ENCODE assay signal across 8 cellular contexts in the genomic region with DNA sequence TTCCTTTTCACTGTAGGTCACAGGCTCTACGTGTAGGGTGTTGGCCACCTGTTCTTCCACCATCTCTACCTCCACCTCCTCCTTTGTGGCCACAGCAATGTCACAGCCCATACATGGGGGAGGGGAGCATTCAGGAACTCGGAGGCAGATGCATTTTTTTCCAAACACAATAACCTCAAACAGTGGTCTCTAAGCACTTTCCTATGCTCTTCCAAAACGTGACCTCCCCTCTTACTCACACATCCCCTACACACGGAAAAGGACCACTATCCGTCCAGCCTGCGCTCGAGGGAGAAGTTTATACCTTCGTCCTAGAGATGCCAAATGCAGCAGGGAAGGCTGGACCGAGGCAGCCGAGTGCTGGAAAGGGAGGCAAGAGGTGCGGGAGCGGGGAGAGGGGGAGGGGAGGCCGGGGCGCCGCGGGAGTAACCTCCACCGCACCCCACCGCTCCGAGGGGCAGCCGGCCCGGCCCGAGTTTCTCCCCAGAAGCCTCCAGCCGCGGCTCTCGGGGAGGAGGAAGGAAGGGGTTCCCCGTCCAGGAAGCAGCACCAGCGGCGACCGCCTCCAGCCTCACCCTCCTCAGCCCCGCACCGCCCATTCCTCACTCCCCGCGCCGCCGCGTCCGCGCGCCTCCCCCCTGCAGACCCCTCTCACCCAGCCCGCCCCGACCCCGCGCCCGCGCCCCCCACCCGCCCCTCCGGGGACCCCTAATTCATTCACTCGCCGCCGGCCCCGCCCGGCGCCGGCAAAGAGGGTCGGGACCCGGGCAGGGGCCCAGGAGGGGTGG. TPM values are rescaled to one million over a fixed set of nuclear protein-coding genes. Genes with fewer than 3 reads are reported as not detected.
DNase-seq lines count a peak whose midpoint lies in the region; ATAC-seq, FAIRE-seq and TF ChIP-seq lines count a peak whose summit lies in the region.

No MANE protein-coding gene starts in this region.

- intact Hi-C loops in pancreas (cut with DNase I) (loop anchor here in 1 of 3 donors (5.0 kb wide), 1 partner anchor 82 kb away; no protein-coding TSS in a partner anchor), uterus (cut with DNase I; ENCODE audit: low total_unique reads) (no loop called here)

- peak overlapping the region; percentile 90 for H3K27ac Mint-ChIP-seq in activated naive CD4-positive, alpha-beta T cell treated with anti-CD3 and anti-CD28 coated beads, Interleukin-2, amount 50 U/mL, for 24 hours

- peak overlapping the region; percentile 90 for H3K27ac ChIP-seq in cardiac muscle cell
- peak overlapping the region; percentile 84 to 95 (median 90) for H3K27ac ChIP-seq in pancreas
- peak overlapping the region; percentile 82 to 96 for H3K27ac ChIP-seq in uterus

- DNase-seq in AG08395 (ENCODE audit: low spot score) (peak; percentile 12), SHP77 treated with DMSO at 0.1 percent for 48 hours (lab: John Stamatoyannopoulos, UW) (peak; percentile 0), cardiac muscle cell (ENCODE audit: low read depth in 1 of 2, low spot score in 1 of 2) (peak; percentile 20 to 55), pancreas (peak; percentile 44 to 87 (median 70)), uterus (peak; percentile 43 to 47)

- TF ChIP-seq POLR2A in uterus (IDR thresholded peaks at IDR 0.05) = no peak

- H3K4me3 ChIP-seq in cardiac muscle cell = peak overlapping the region; percentile 91
- H3K4me3 ChIP-seq in pancreas = peak overlapping the region; percentile 78 to 96 (median 88)
- H3K4me3 ChIP-seq in uterus = peak overlapping the region; percentile 74 to 98

- peaks cover 7% of the 10 kb centered on the region for H3K36me3 Mint-ChIP-seq in activated naive CD4-positive, alpha-beta T cell treated with anti-CD3 and anti-CD28 coated beads, Interleukin-2, amount 50 U/mL, for 24 hours

- H3K9me3 ChIP-seq in cardiac muscle cell (ENCODE audit: low read depth) = no peaks in the 10 kb centered on the region
- H3K9me3 ChIP-seq in pancreas = no peaks in the 10 kb centered on the region
- no peaks in the 10 kb centered on the region for H3K9me3 ChIP-seq in uterus

- peaks cover 60% of the 10 kb centered on the region for H3K4me1 Mint-ChIP-seq in activated naive CD4-positive, alpha-beta T cell treated with anti-CD3 and anti-CD28 coated beads, Interleukin-2, amount 50 U/mL, for 24 hours

- TF ChIP-seq CTCF in cardiac muscle cell (IDR thresholded peaks at IDR 0.05; ENCODE audit: low read depth, low read length) (no peak), pancreas (IDR thresholded peaks at IDR 0.05) (no peak), uterus (IDR thresholded peaks at IDR 0.05) (no peak)

- WGBS in pancreas, 2 donors = 0 to 1% methylated on average over 15 to 56 of the region's 56 CpGs

- H3K4me1 ChIP-seq in cardiac muscle cell (ENCODE audit: low read depth) = peaks cover 4% of the 10 kb centered on the region
- H3K4me1 ChIP-seq in pancreas = peaks cover 15 to 36% (median 16%) of the 10 kb centered on the region in 3 donors
- H3K4me1 ChIP-seq in uterus = peaks cover 0 to 3% of the 10 kb centered on the region in 2 donors

- no peak for FAIRE-seq in pancreas (lab: Jason Lieb, UNC)

- H3K36me3 ChIP-seq in cardiac muscle cell (no peaks in the 10 kb centered on the region), pancreas (no peaks in the 10 kb centered on the region), uterus (no peaks in the 10 kb centered on the region)

- no peaks in the 10 kb centered on the region for H3K27me3 Mint-ChIP-seq in activated naive CD4-positive, alpha-beta T cell treated with anti-CD3 and anti-CD28 coated beads, Interleukin-2, amount 50 U/mL, for 24 hours

- ATAC-seq in GM19025 (IDR thresholded peaks at IDR 0.05; ENCODE audit: low read depth, unreplicated experiment) (peak; percentile 27), HG03432 (IDR thresholded peaks at IDR 0.05; ENCODE audit: unreplicated experiment) (peak; percentile 45), pancreas (peak; percentile 30 to 52 (median 42))

- H3K27me3 ChIP-seq in cardiac muscle cell = no peaks in the 10 kb centered on the region
- no peaks in the 10 kb centered on the region for H3K27me3 ChIP-seq in pancreas
- no peaks in the 10 kb centered on the region for H3K27me3 ChIP-seq in uterus

- H3K4me3 Mint-ChIP-seq in activated naive CD4-positive, alpha-beta T cell treated with anti-CD3 and anti-CD28 coated beads, Interleukin-2, amount 50 U/mL, for 24 hours = peak overlapping the region; percentile 86

- no peaks in the 10 kb centered on the region for H3K9me3 Mint-ChIP-seq in activated naive CD4-positive, alpha-beta T cell treated with anti-CD3 and anti-CD28 coated beads, Interleukin-2, amount 50 U/mL, for 24 hours

RNA-seq across cellular contexts. Expression of gene KRAS, which starts 0.6 kb away (rescaled TPM):
- total RNA-seq in cardiac muscle cell (9.3 and 13.9 TPM in 2 replicates), pancreas (10 to 100 TPM in 2 of 6 donors, 1 to 10 TPM in 4; 7.3 to 17.6 (median 8.9) TPM), uterus (10 to 100 TPM in 3 of 4 donors, 1 to 10 TPM in 1; 4.6 to 39.5 (median 23.8) TPM)
- polyA plus RNA-seq in cardiac muscle cell (30.4 and 46.5 TPM in 2 replicates), pancreas (1 to 10 TPM; 3.1 to 6.4 TPM)

RNA-seq across cellular contexts. Expression of gene ETFRF1, which starts 55.1 kb away (rescaled TPM):
- total RNA-seq in cardiac muscle cell (20.8 and 35.4 TPM in 2 replicates), pancreas (10 to 100 TPM in 3 of 6 donors, 1 to 10 TPM in 3; 8.3 to 14.5 (median 9.8) TPM), uterus (10 to 100 TPM; 26.9 to 90.6 (median 46.4) TPM)
- polyA plus RNA-seq in cardiac muscle cell (56.9 and 68.5 TPM in 2 replicates), pancreas (10 to 100 TPM in 1 of 2 donors, 1 to 10 TPM in 1; 8.5 to 26.1 TPM)

RNA-seq across cellular contexts. Expression of gene DNAI7, which starts 55.2 kb away (rescaled TPM):
- total RNA-seq in cardiac muscle cell (0.57 and 0.81 TPM in 2 replicates), pancreas (1 to 10 TPM in 1 of 6 donors, under 1 TPM in 5; 0.63 to 1.8 (median 0.82) TPM), uterus (1 to 10 TPM in 2 of 4 donors, under 1 TPM in 1, not detected in 1; 0.77 to 5.2 (median 4.8) TPM)
- polyA plus RNA-seq in cardiac muscle cell (0.77 and 1.2 TPM in 2 replicates), pancreas (1 to 10 TPM; 1.1 to 2.0 TPM)

Comparison
In these comparisons a context has a peak if more than half of its experiments do, and no peak if none do; other contexts are left out.
1. Peak in every context shown above with its lines: DNase-seq, ATAC-seq, H3K4me3 ChIP-seq and H3K27ac ChIP-seq.
2. DNase-seq: peak in every context shown above with its lines; median percentile 70 in pancreas; 45 in uterus; 38 in cardiac muscle cell; 12 in AG08395; 0 in SHP77 treated with DMSO at 0.1 percent for 48 hours.